ENCODE assay signal across 32 cellular contexts in the genomic region with DNA sequence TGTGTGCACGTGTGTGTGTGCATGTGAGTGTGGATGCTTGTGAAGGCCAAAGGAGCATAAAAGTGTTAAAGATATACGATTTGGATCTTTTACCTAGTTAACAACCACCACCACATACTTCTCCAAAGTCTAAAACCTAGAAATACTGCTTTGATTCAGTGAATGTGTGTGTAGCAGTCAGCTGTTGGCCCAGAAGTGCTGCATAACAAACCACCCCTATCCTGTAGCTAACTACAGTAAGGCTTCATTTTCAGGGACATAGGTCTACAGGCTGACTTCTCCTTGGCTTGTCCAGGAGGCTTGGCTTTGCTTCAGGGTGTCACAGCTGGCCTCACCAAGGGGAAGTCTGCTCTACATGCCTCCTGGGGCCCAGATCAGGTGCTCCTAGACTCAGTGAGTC. TPM values are rescaled to one million over a fixed set of nuclear protein-coding genes. Genes with fewer than 3 reads are reported as not detected.
"Had no signal": no experiment of that assay in that cellular context is flagged by ENCODE, and none has a peak within 500 bp of the region (broad histone marks: within the 10 kb centered on the region; RNA-seq: fewer than 3 reads in every experiment).

No MANE protein-coding gene starts in this region.

- ATAC-seq: esophagus mucosa, gastrocnemius medialis, heart right ventricle, left cardiac atrium, left lung, left ventricle myocardium superior, lower lobe of right lung, mucosa of descending colon had no signal

- H3K4me3 ChIP-seq: colonic mucosa, dorsolateral prefrontal cortex, esophagus squamous epithelium, gastrocnemius medialis, heart right ventricle, left lung, lower lobe of right lung, mucosa of descending colon had no signal

- H3K4me1 ChIP-seq: colonic mucosa, gastrocnemius medialis, heart right ventricle, left lung, lower lobe of right lung had no signal

- H3K27me3 ChIP-seq: colonic mucosa, dorsolateral prefrontal cortex, esophagus squamous epithelium, gastrocnemius medialis, heart right ventricle, left lung had no signal

- DNase-seq: colonic mucosa; dermis blood vessel endothelial cell; dorsolateral prefrontal cortex; effector CD4-positive, alpha-beta T cell; effector memory CD4-positive, alpha-beta T cell; esophagus squamous epithelium; foreskin fibroblast; foreskin melanocyte; gastrocnemius medialis; glutamatergic neuron; head of caudate nucleus; heart right ventricle; hippocampal formation; left cardiac atrium; left lung; left ventricle myocardium superior; lower lobe of right lung; mesenchymal stem cell; mucosa of descending colon had no signal

- H3K27ac ChIP-seq: colonic mucosa, dorsolateral prefrontal cortex, esophagus squamous epithelium, gastrocnemius medialis, heart right ventricle, left lung, lower lobe of right lung had no signal

- H3K9me3 ChIP-seq: colonic mucosa, esophagus squamous epithelium, gastrocnemius medialis, left lung, lower lobe of right lung, mucosa of descending colon had no signal

- H3K36me3 ChIP-seq: colonic mucosa, esophagus squamous epithelium, gastrocnemius medialis, heart right ventricle, left lung, lower lobe of right lung had no signal

- FAIRE-seq: endothelial cell of umbilical vein, islet of Langerhans, keratinocyte had no signal

RNA-seq across cellular contexts. Expression of gene CST8, which starts 2.4 kb away (rescaled TPM):
- total RNA-seq: chondrocyte, colonic mucosa, dermis blood vessel endothelial cell, dorsolateral prefrontal cortex, endothelial cell of umbilical vein, epithelial cell of proximal tubule, esophagus mucosa, esophagus squamous epithelium, gastrocnemius medialis, glomerular endothelial cell, heart right ventricle, kidney epithelial cell, left cardiac atrium, left lung, left ventricle myocardium superior, lower leg skin, lower lobe of right lung, lung microvascular endothelial cell, mesenteric fat pad, mesothelial cell of epicardium, mucosa of descending colon, myocyte had no signal
- polyA plus RNA-seq: endothelial cell of umbilical vein, heart right ventricle, keratinocyte had no signal

RNA-seq across cellular contexts. Expression of gene CST11, which starts 35.8 kb away (rescaled TPM):
- total RNA-seq: chondrocyte, colonic mucosa, dermis blood vessel endothelial cell, dorsolateral prefrontal cortex, endothelial cell of umbilical vein, epithelial cell of proximal tubule, esophagus mucosa, esophagus squamous epithelium, gastrocnemius medialis, glomerular endothelial cell, heart right ventricle, kidney epithelial cell, left cardiac atrium, left lung, left ventricle myocardium superior, lower leg skin, lower lobe of right lung, lung microvascular endothelial cell, mesothelial cell of epicardium, mucosa of descending colon, myocyte had no signal
- polyA plus RNA-seq: endothelial cell of umbilical vein, heart right ventricle, keratinocyte had no signal

RNA-seq across cellular contexts. Expression of gene CSTL1, which starts 49.0 kb away (rescaled TPM):
- total RNA-seq: chondrocyte, colonic mucosa, dermis blood vessel endothelial cell, dorsolateral prefrontal cortex, endothelial cell of umbilical vein, epithelial cell of proximal tubule, esophagus mucosa, esophagus squamous epithelium, gastrocnemius medialis, glomerular endothelial cell, heart right ventricle, kidney epithelial cell, left cardiac atrium, left lung, left ventricle myocardium superior, lower leg skin, lower lobe of right lung, lung microvascular endothelial cell, mesenteric fat pad, mesothelial cell of epicardium, mucosa of descending colon, myocyte had no signal
- polyA plus RNA-seq: endothelial cell of umbilical vein, heart right ventricle, keratinocyte had no signal
